Comparison of ENCODE assay signal across 17 cellular contexts in the genomic region with DNA sequence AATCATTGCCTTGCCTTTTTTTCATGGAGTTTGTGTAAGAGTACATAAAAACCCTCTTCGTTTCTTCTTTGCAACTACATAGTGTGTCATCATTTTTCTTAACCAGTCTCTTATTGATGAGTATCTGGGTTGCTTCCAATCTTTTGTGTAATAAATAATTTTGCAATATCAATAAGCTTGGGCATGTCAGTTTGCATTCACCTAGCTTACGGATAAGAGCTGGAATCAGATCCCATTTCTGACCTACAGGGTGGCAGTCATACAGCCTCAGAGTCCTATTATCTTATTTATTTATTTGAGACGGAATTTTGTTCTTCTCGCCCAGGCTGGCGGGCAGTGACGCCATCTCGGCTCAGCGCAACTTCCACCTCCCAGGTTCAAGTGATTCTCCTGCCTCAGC.
"Had no signal": no experiment of that assay in that cellular context is flagged by ENCODE, and none has a peak within 500 bp of the region (broad histone marks: within the 10 kb centered on the region; RNA-seq: fewer than 3 reads in every experiment).

No MANE protein-coding gene starts in this region.

- DNase-seq: activated CD4-positive, alpha-beta T cell treated with anti-CD3 and anti-CD28 coated beads, Interleukin-2, amount 50 U/mL, for 4 hours; activated CD4-positive, CD25-positive, alpha-beta regulatory T cell treated with anti-CD3 and anti-CD28 coated beads, Interleukin-2, amount 50 U/mL, for 72 hours; activated naive CD4-positive, alpha-beta T cell treated with Interleukin-2 at 50 U/mL for 16 hours; cerebellar nuclear complex; hypothalamus; kidney glomerular epithelial cell; lower lobe of right lung; mucosa of descending colon; naive thymus-derived CD8-positive, alpha-beta T cell; occipital lobe; right cardiac atrium; spleen; stimulated activated CD4-positive, alpha-beta T cell treated with anti-CD3 and anti-CD28 coated beads, Interleukin-2, amount 100 ng/mL, for 24 hours; stimulated activated naive CD4-positive, alpha-beta T cell treated with Interleukin-2 at 50 U/mL for 16 hours; upper lobe of left lung had no signal

- H3K4me3 Mint-ChIP-seq: activated T-helper 1 cell treated with anti-CD3 and anti-CD28 coated beads, Interleukin-12 subunit alpha, Interleukin-12 subunit beta, Interleukin-2, Interleukin-4 antibody, amounts not matched to agents 30 ng/mL and 10 ng/mL and 1 ng/mL, durations not matched to agents 14 hours and 24 hours and 36 hours had no signal

- H3K36me3 ChIP-seq: upper lobe of left lung had no signal

- H3K27me3 Mint-ChIP-seq: naive thymus-derived CD8-positive, alpha-beta T cell; progenitor cell of endocrine pancreas had no signal

- H3K4me3 ChIP-seq: lower lobe of right lung, mucosa of descending colon, spleen, upper lobe of left lung had no signal

- H3K27ac Mint-ChIP-seq: progenitor cell of endocrine pancreas had no signal

- H3K9me3 ChIP-seq: lower lobe of right lung, mucosa of descending colon, spleen, upper lobe of left lung had no signal

- H3K9me3 Mint-ChIP-seq: activated T-helper 1 cell treated with anti-CD3 and anti-CD28 coated beads, Interleukin-12 subunit alpha, Interleukin-12 subunit beta, Interleukin-2, Interleukin-4 antibody, amounts not matched to agents 30 ng/mL and 10 ng/mL and 1 ng/mL, durations not matched to agents 14 hours and 24 hours and 36 hours; naive thymus-derived CD8-positive, alpha-beta T cell had no signal

- H3K27me3 ChIP-seq: spleen, upper lobe of left lung had no signal

- ATAC-seq: lower lobe of right lung; mucosa of descending colon; naive thymus-derived CD8-positive, alpha-beta T cell had no signal

- H3K27ac ChIP-seq: lower lobe of right lung had no signal
